ENCODE assay signal across 8 cellular contexts in genomic region chr20:63740501-63741353, GRCh38. TPM values are rescaled to one million over a fixed set of nuclear protein-coding genes. Genes with fewer than 3 reads are reported as not detected.
DNase-seq lines count a peak whose midpoint lies in the region; ATAC-seq and FAIRE-seq lines count a peak whose summit lies in the region.

No MANE protein-coding gene starts in this region.

- peak; percentile 100 for DNase-seq in 8988T
- peak; percentile 91 for DNase-seq in GM04504 (ENCODE audit: low read depth)
- peak; percentile 84 for DNase-seq in NCI-H128 (lab: John Stamatoyannopoulos, UW; ENCODE audit: unreplicated experiment)
- DNase-seq in T-cell: peak in 14 of 34 experiments; percentile 30 to 55 (median 39)
- peak; percentile 77 for DNase-seq in dedifferentiated amniotic fluid mesenchymal stem cell (ENCODE audit: extremely low spot score)
- DNase-seq in kidney glomerular epithelial cell (lab: John Stamatoyannopoulos, UW): peak; percentile 81
- peak; percentile 83 for DNase-seq in small intestine

- H3K4me1 Mint-ChIP-seq in T-cell: peaks cover 10 to 13% (median 12%) of the 10 kb centered on the region in 3 donors

- CTCF ChIA-PET in T-cell (lab: Charles Lee): interaction anchor here in 1 of 2 donors (0.7 to 1.6 kb wide), 3 partner anchors 10 to 33 kb away, joined by 3 to 13 read pairs (median 3); partner anchors contain the start of genes ARFRP1 and ZGPAT

- H3K27ac Mint-ChIP-seq in T-cell: no peak overlapping the region

- POLR2A ChIA-PET in T-cell (lab: Charles Lee): no interaction called here

- no peaks in the 10 kb centered on the region for H3K27me3 Mint-ChIP-seq in T-cell

- FAIRE-seq in small intestine (lab: Jason Lieb, UNC): no peak

- peak overlapping the region; percentile 67 to 82 for H3K27ac ChIP-seq in small intestine (ENCODE audit: low read depth in 1 of 2, low read length in 1 of 2)

- peaks cover 0 to 2% of the 10 kb centered on the region in 2 donors for H3K36me3 ChIP-seq in small intestine (ENCODE audit: control insufficient read depth in 2 of 2, insufficient read depth in 2 of 2, low read length in 2 of 2)

- no peaks in the 10 kb centered on the region for H3K9me3 ChIP-seq in small intestine (ENCODE audit: control insufficient read depth, low read depth)

- peak overlapping the region; percentile 59 to 63 (median 63) for H3K4me3 Mint-ChIP-seq in T-cell

- H3K36me3 Mint-ChIP-seq in T-cell: no peaks in the 10 kb centered on the region

- H3K4me1 ChIP-seq in small intestine (ENCODE audit: control insufficient read depth in 2 of 2, insufficient read depth in 1 of 2, low read depth in 1 of 2, low read length in 1 of 2): peaks cover 1 to 4% of the 10 kb centered on the region in 2 donors

- no peaks in the 10 kb centered on the region for H3K27me3 ChIP-seq in small intestine (ENCODE audit: control insufficient read depth in 2 of 2, insufficient read depth in 2 of 2, low read length in 2 of 2)

- ATAC-seq in T-cell (replicated peaks in 1 of 4) (peak in 3 of 4 experiments; percentile 1 to 14 (median 1)), GM19452 (IDR thresholded peaks at IDR 0.05; ENCODE audit: unreplicated experiment) (no peak)

- peak overlapping the region; percentile 74 to 78 for H3K4me3 ChIP-seq in small intestine (ENCODE audit: low read depth in 1 of 2, low read length in 2 of 2)

- no peaks in the 10 kb centered on the region for H3K9me3 Mint-ChIP-seq in T-cell

- 2 to 10% (median 7%) methylated on average over 39 to 44 of the region's 44 CpGs for WGBS in small intestine, 3 donors

RNA-seq across cellular contexts. Expression of gene SLC2A4RG, which starts 1.2 kb away (rescaled TPM):
- total RNA-seq in T-cell: 100 to 1,000 TPM; 110 to 173 (median 135) TPM
- 10 to 100 TPM; 11.6 to 19.0 (median 16.2) TPM for polyA plus RNA-seq in small intestine

RNA-seq across cellular contexts. Expression of gene LIME1, which starts 4.3 kb away (rescaled TPM):
- 100 to 1,000 TPM; 144 to 248 (median 172) TPM for total RNA-seq in T-cell
- 10 to 100 TPM; 10.8 to 48.4 (median 34.4) TPM for polyA plus RNA-seq in small intestine

RNA-seq across cellular contexts. Expression of gene ZGPAT, which starts 32.9 kb away (rescaled TPM):
- 10 to 100 TPM; 42.7 to 71.0 (median 59.0) TPM for total RNA-seq in T-cell
- 10 to 100 TPM; 26.4 to 39.8 (median 34.9) TPM for polyA plus RNA-seq in small intestine

RNA-seq across cellular contexts. Expression of gene ARFRP1, which starts 33.0 kb away (rescaled TPM):
- total RNA-seq in T-cell: 100 to 1,000 TPM in 2 of 5 donors, 10 to 100 TPM in 3; 58.5 to 102 (median 99.5) TPM
- polyA plus RNA-seq in small intestine: 10 to 100 TPM; 60.6 to 78.6 (median 61.0) TPM

RNA-seq across cellular contexts. Expression of gene TNFRSF6B, which starts 44.3 kb away (rescaled TPM):
- total RNA-seq in T-cell: 1 to 10 TPM in 2 of 5 donors, under 1 TPM in 2, not detected in 1; 0.37 to 1.5 (median 0.91) TPM
- 10 to 100 TPM in 1 of 3 donors, 1 to 10 TPM in 2; 4.2 to 15.9 (median 7.3) TPM for polyA plus RNA-seq in small intestine
